ENCODE assay signal across 18 cellular contexts in genomic region chr3:27146786-27147185, GRCh38.
DNase-seq lines count a peak whose midpoint lies in the region; ATAC-seq and TF ChIP-seq lines count a peak whose summit lies in the region.
"Had no signal": no experiment of that assay in that cellular context is flagged by ENCODE, and none has a peak within 500 bp of the region (broad histone marks: within the 10 kb centered on the region; RNA-seq: fewer than 3 reads in every experiment).

No MANE protein-coding gene starts in this region.

- H3K27me3 ChIP-seq in SK-N-SH (ENCODE audit: insufficient read depth): no peaks in the 10 kb centered on the region
- no peaks in the 10 kb centered on the region for H3K27me3 ChIP-seq in upper lobe of right lung
- no peaks in the 10 kb centered on the region for H3K27me3 ChIP-seq in MM.1S (replicated peaks; ENCODE audit: insufficient read depth, low read length)

- intact Hi-C loops in upper lobe of right lung (cut with DNase I): no loop called here

- no peak for TF ChIP-seq CTCF in SK-N-SH (IDR thresholded peaks at IDR 0.05)
- no peak for TF ChIP-seq CTCF in upper lobe of right lung (IDR thresholded peaks at IDR 0.05)
- TF ChIP-seq CTCF in MM.1S (IDR thresholded peaks at IDR 0.05; ENCODE audit: low read length): no peak

- no peaks in the 10 kb centered on the region for H3F3A ChIP-seq in SK-N-SH (replicated peaks; ENCODE audit: insufficient read depth)
- H3F3A ChIP-seq in MM.1S (ENCODE audit: insufficient read depth, low read length): no peaks in the 10 kb centered on the region

- H3K36me3 ChIP-seq in SK-N-SH (replicated peaks in 1 of 2; ENCODE audit: control insufficient read depth in 1 of 2, insufficient read depth in 2 of 2, low read length in 1 of 2) (no peaks in the 10 kb centered on the region), upper lobe of right lung (no peaks in the 10 kb centered on the region), MM.1S (replicated peaks; ENCODE audit: insufficient read depth, low read length) (no peaks in the 10 kb centered on the region)

- ATAC-seq in SK-N-SH treated with all-trans-retinoic acid at 6 μM for 48 hours (no peak), upper lobe of right lung (no peak)
- ATAC-seq: A549, GM23338, HCT116, HepG2 had no signal

- H2AFZ ChIP-seq in SK-N-SH (ENCODE audit: low read depth): peak overlapping the region; percentile 16; the same call in 1 of the 2 replicates
- H2AFZ ChIP-seq in MM.1S (ENCODE audit: low read length): no peak overlapping the region
- H2AFZ ChIP-seq: GM23338 had no signal

- CTCF ChIA-PET in SK-N-SH (lab: Yijun Ruan, JAX): interaction anchor here (1.2 to 4.6 kb wide), 4 partner anchors 12 to 534 kb away, joined by 3 to 40 read pairs (median 4); no protein-coding TSS in a partner anchor

- H3K4me2 ChIP-seq in SK-N-SH (no peak overlapping the region), MM.1S (ENCODE audit: low read depth, low read length) (no peak overlapping the region)
- H3K4me2 ChIP-seq: A549, GM23338 had no signal

- TF ChIP-seq EP300 in SK-N-SH (IDR thresholded peaks at IDR 0.05; ENCODE audit: borderline replicate concordance in 1 of 2, low read depth in 1 of 2, low read length in 1 of 2): no peak

- H3K4me1 ChIP-seq in SK-N-SH (ENCODE audit: control insufficient read depth in 1 of 2, insufficient read depth in 2 of 2, low read depth in 1 of 2, low read length in 1 of 2) (no peaks in the 10 kb centered on the region), upper lobe of right lung (no peaks in the 10 kb centered on the region), MM.1S (ENCODE audit: low read length) (no peaks in the 10 kb centered on the region)
- H3K4me1 ChIP-seq: A549, Caco-2 had no signal

- H3K9me3 ChIP-seq in SK-N-SH (no peaks in the 10 kb centered on the region), upper lobe of right lung (no peaks in the 10 kb centered on the region), MM.1S (replicated peaks; ENCODE audit: insufficient read depth, low read length) (no peaks in the 10 kb centered on the region)
- H3K9me3 ChIP-seq: A549, Caco-2 had no signal

- H3K9ac ChIP-seq in SK-N-SH: no peak overlapping the region
- no peak overlapping the region for H3K9ac ChIP-seq in MM.1S (ENCODE audit: low read length)

- no peak overlapping the region for H3K27ac ChIP-seq in SK-N-SH (ENCODE audit: low read depth in 2 of 2, low read length in 1 of 2)
- peak overlapping the region; percentile 5 for H3K27ac ChIP-seq in upper lobe of right lung
- no peak overlapping the region for H3K27ac ChIP-seq in MM.1S (ENCODE audit: low read length)
- H3K27ac ChIP-seq: 22Rv1, A549, C4-2B had no signal

- POLR2A ChIA-PET in SK-N-SH (lab: Yijun Ruan, JAX): no interaction called here

- DNase-seq in SK-N-SH (no peak), dermis microvascular lymphatic vessel endothelial cell (ENCODE audit: low read depth in 2 of 2) (peak; percentile 9 to 82), lung microvascular endothelial cell (ENCODE audit: low read depth in 2 of 2) (peak; percentile 38 to 89), upper lobe of right lung (no peak), MM.1S (no peak)
- no peak for DNase-seq in effector CD8-positive, alpha-beta T cell (lab: John Stamatoyannopoulos, UW)
- no peak for DNase-seq in activated naive CD4-positive, alpha-beta T cell (lab: John Stamatoyannopoulos, UW)
- DNase-seq: AML-193; Caco-2; CD4-positive, alpha-beta T cell; H7 had no signal

- 36% methylated on average over 3 of the region's 3 CpGs for WGBS in SK-N-SH (ENCODE audit: low lambda C conversion rate)

- H3K79me2 ChIP-seq in SK-N-SH (ENCODE audit: insufficient read depth): no peaks in the 10 kb centered on the region
- H3K79me2 ChIP-seq in MM.1S (ENCODE audit: low read length): no peaks in the 10 kb centered on the region

- H3K4me3 ChIP-seq in SK-N-SH (ENCODE audit: low read depth in 2 of 2, low read length in 1 of 2) (no peak overlapping the region), upper lobe of right lung (no peak overlapping the region), MM.1S (ENCODE audit: low read length) (no peak overlapping the region)
- H3K4me3 ChIP-seq: A549, GM23338 had no signal

- H3K9me2 ChIP-seq in SK-N-SH (no peaks in the 10 kb centered on the region), MM.1S (replicated peaks; ENCODE audit: insufficient read depth, low read length) (no peaks in the 10 kb centered on the region)

- H4K20me1 ChIP-seq in SK-N-SH (ENCODE audit: insufficient read depth) (no peaks in the 10 kb centered on the region), MM.1S (ENCODE audit: insufficient read depth, low read length) (no peaks in the 10 kb centered on the region)

- TF ChIP-seq RAD21 in SK-N-SH (IDR thresholded peaks at IDR 0.05; ENCODE audit: low read length): no peak

TF ChIP-seq in SK-N-SH, 30 proteins besides CTCF, POLR2A, EP300 and RAD21:
- no peak for TF ChIP-seq NFIC (IDR thresholded peaks at IDR 0.05; ENCODE audit: borderline replicate concordance)
- no peak for TF ChIP-seq GABPA (IDR thresholded peaks at IDR 0.05; ENCODE audit: low read depth)

TF ChIP-seq in SK-N-SH treated with all-trans-retinoic acid at 6 μM for 48 hours, 23 proteins besides CTCF, POLR2A, EP300 and RAD21:
- TF ChIP-seq ARNTL (CRISPR knock-in tag; IDR thresholded peaks at IDR 0.05; ENCODE audit: borderline replicate concordance, low read depth) (no peak), TSHZ2 (CRISPR knock-in tag; IDR thresholded peaks at IDR 0.05) (no peak), BACH2 (CRISPR knock-in tag; IDR thresholded peaks at IDR 0.05; ENCODE audit: borderline replicate concordance) (no peak), ZNF70 (CRISPR knock-in tag; IDR thresholded peaks at IDR 0.05) (no peak), CREB5 (CRISPR knock-in tag; IDR thresholded peaks at IDR 0.05; ENCODE audit: low read depth) (no peak), ZFP3 (CRISPR knock-in tag; IDR thresholded peaks at IDR 0.05) (no peak), TCF4 (CRISPR knock-in tag; IDR thresholded peaks at IDR 0.05; ENCODE audit: borderline replicate concordance) (no peak), POU6F1 (CRISPR knock-in tag; IDR thresholded peaks at IDR 0.05; ENCODE audit: borderline replicate concordance, low read depth) (no peak), CSDC2 (CRISPR knock-in tag; IDR thresholded peaks at IDR 0.05) (no peak), GLIS3 (CRISPR knock-in tag; IDR thresholded peaks at IDR 0.05) (no peak), TOX (CRISPR knock-in tag; IDR thresholded peaks at IDR 0.05; ENCODE audit: borderline replicate concordance) (no peak)
TF ChIP-seq in SK-N-SH treated with all-trans-retinoic acid at 6 μM for 48 hours: peak in this region for 0.

Comparison
In these comparisons a context has a peak if more than half of its experiments do, and no peak if none do; other contexts are left out.
1. DNase-seq: peak in dermis microvascular lymphatic vessel endothelial cell (2 of 2) and lung microvascular endothelial cell (2 of 2); none in SK-N-SH (single experiment), upper lobe of right lung (single experiment), effector CD8-positive, alpha-beta T cell (single experiment), activated naive CD4-positive, alpha-beta T cell (0 of 4) and MM.1S (single experiment).